In the genomic region with DNA sequence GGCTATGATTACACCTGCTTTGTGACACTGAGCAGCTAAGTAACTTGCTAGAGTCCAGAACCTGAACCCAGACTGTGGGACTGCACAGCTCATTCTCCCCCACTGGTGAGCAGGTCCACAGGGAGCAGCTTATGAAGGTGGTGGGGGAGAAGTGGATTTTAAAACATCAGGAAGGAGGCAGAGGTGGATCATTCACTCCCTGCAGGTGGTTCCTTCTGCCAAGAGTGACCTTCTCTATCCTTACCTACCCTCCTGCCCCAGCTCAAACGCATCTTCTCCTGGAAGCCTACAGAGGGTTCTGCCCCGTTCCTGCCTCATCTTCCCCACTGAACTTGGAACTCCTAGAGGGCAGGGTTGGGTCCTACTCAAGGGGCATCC, we compare ENCODE assay signal across 10 cellular contexts. TPM values are rescaled to one million over a fixed set of nuclear protein-coding genes. Genes with fewer than 3 reads are reported as not detected.
A peak's percentile ranks its signal among the peaks of the same experiment; 100 is the strongest.
DNase-seq lines count a peak whose midpoint lies in the region; ATAC-seq and TF ChIP-seq lines count a peak whose summit lies in the region.
"Had no signal": no experiment of that assay in that cellular context is flagged by ENCODE, and none has a peak within 500 bp of the region (broad histone marks: within the 10 kb centered on the region; RNA-seq: fewer than 3 reads in every experiment).

No MANE protein-coding gene starts in this region.

- peaks cover 6% of the 10 kb centered on the region for H3K4me1 Mint-ChIP-seq in activated naive CD4-positive, alpha-beta T cell treated with anti-CD3 and anti-CD28 coated beads for 36 hours (ENCODE audit: low read depth)
- peaks cover 22% of the 10 kb centered on the region for H3K4me1 Mint-ChIP-seq in brain

- H3K9ac ChIP-seq in mesenchymal stem cell (ENCODE audit: low read length) = no peak overlapping the region
- H3K9ac ChIP-seq: BLaER1 had no signal

- peak overlapping the region; percentile 77 for H3K4me2 ChIP-seq in mesenchymal stem cell (ENCODE audit: low read length, poor library complexity, severe bottlenecking)
- H3K4me2 ChIP-seq: BLaER1 had no signal

- no peak overlapping the region for H2AK5ac ChIP-seq in mesenchymal stem cell (ENCODE audit: low read length, severe bottlenecking)

- H3K14ac ChIP-seq in mesenchymal stem cell (ENCODE audit: low read length in 2 of 2) = peak overlapping the region in 1 of 2 experiments; percentile 23

- H3K4ac ChIP-seq in mesenchymal stem cell (ENCODE audit: low read depth in 1 of 2, low read length in 2 of 2) = no peak overlapping the region

- DNase-seq in activated naive CD4-positive, alpha-beta T cell treated with anti-CD3 and anti-CD28 coated beads for 36 hours = no peak
- DNase-seq in activated naive CD4-positive, alpha-beta T cell treated with anti-CD3 and anti-CD28 coated beads, Interleukin-2, amount 50 U/mL, for 72 hours (ENCODE audit: low spot score in 2 of 2) = no peak
- DNase-seq in mesenchymal stem cell = no peak
- no peak for DNase-seq in testis
- DNase-seq in KG1 (lab: John Stamatoyannopoulos, UW) = no peak
- DNase-seq in AG20443 (ENCODE audit: low spot score) = no peak

- H4K91ac ChIP-seq in mesenchymal stem cell (ENCODE audit: low read length) = no peak overlapping the region

- H3K4me3 ChIP-seq in mesenchymal stem cell (ENCODE audit: insufficient read depth in 1 of 2, low read depth in 1 of 2, low read length in 2 of 2) (no peak overlapping the region), testis (peak overlapping the region; percentile 65 to 66)
- H3K4me3 ChIP-seq: BLaER1 had no signal

- no peak overlapping the region for H2BK12ac ChIP-seq in mesenchymal stem cell (ENCODE audit: low read length in 2 of 2)

- peak overlapping the region; percentile 72 for H3K4me3 Mint-ChIP-seq in activated naive CD4-positive, alpha-beta T cell treated with anti-CD3 and anti-CD28 coated beads for 36 hours
- peak overlapping the region; percentile 77 to 84 (median 82) for H3K4me3 Mint-ChIP-seq in brain

- H3K9me3 Mint-ChIP-seq in activated naive CD4-positive, alpha-beta T cell treated with anti-CD3 and anti-CD28 coated beads for 36 hours = peaks cover 4% of the 10 kb centered on the region
- peaks cover 0 to 7% of the 10 kb centered on the region in 2 donors for H3K9me3 Mint-ChIP-seq in activated naive CD4-positive, alpha-beta T cell treated with anti-CD3 and anti-CD28 coated beads, Interleukin-2, amount 50 U/mL, for 72 hours
- H3K9me3 Mint-ChIP-seq in brain = peaks cover 0 to 4% (median 2%) of the 10 kb centered on the region in 5 experiments

- H3K27me3 Mint-ChIP-seq in activated naive CD4-positive, alpha-beta T cell treated with anti-CD3 and anti-CD28 coated beads for 36 hours (ENCODE audit: low read depth) = no peaks in the 10 kb centered on the region
- peaks cover 29% of the 10 kb centered on the region for H3K27me3 Mint-ChIP-seq in brain

- intact Hi-C loops in activated naive CD4-positive, alpha-beta T cell treated with anti-CD3 and anti-CD28 coated beads for 36 hours (cut with micrococcal nuclease) = no loop called here
- intact Hi-C loops in testis (cut with DNase I; ENCODE audit: low total_unique reads) = no loop called here

- H4K8ac ChIP-seq in mesenchymal stem cell (ENCODE audit: low read length) = no peak overlapping the region

- no peak overlapping the region for H2AFZ ChIP-seq in mesenchymal stem cell (ENCODE audit: low read depth, low read length)

- peak overlapping the region in 1 of 2 experiments; percentile 52 for H3K23ac ChIP-seq in mesenchymal stem cell (ENCODE audit: low read length in 2 of 2)

- TF ChIP-seq POLR2A in testis (IDR thresholded peaks at IDR 0.05) = no peak

- no peak overlapping the region for H3K27ac Mint-ChIP-seq in activated naive CD4-positive, alpha-beta T cell treated with anti-CD3 and anti-CD28 coated beads for 36 hours
- H3K27ac Mint-ChIP-seq in activated naive CD4-positive, alpha-beta T cell treated with anti-CD3 and anti-CD28 coated beads, Interleukin-2, amount 50 U/mL, for 72 hours = peak overlapping the region in 1 of 2 donors; percentile 82
- peak overlapping the region in 1 of 5 experiments; percentile 76 for H3K27ac Mint-ChIP-seq in brain

- TF ChIP-seq CTCF in brain (conservative IDR thresholded peaks at IDR 0.05) = no peak
- no peak for TF ChIP-seq CTCF in testis (IDR thresholded peaks at IDR 0.05)

- H3K36me3 Mint-ChIP-seq in activated naive CD4-positive, alpha-beta T cell treated with anti-CD3 and anti-CD28 coated beads for 36 hours (ENCODE audit: low read depth) = peaks cover 2% of the 10 kb centered on the region
- peaks cover 0 to under 1% of the 10 kb centered on the region in 2 donors for H3K36me3 Mint-ChIP-seq in activated naive CD4-positive, alpha-beta T cell treated with anti-CD3 and anti-CD28 coated beads, Interleukin-2, amount 50 U/mL, for 72 hours
- peaks cover 14% of the 10 kb centered on the region for H3K36me3 Mint-ChIP-seq in brain

- no peak for ATAC-seq in activated naive CD4-positive, alpha-beta T cell treated with anti-CD3 and anti-CD28 coated beads, Interleukin-2, amount 50 U/mL, for 72 hours
- no peak for ATAC-seq in HG03460 (IDR thresholded peaks at IDR 0.05; ENCODE audit: unreplicated experiment)

- peaks cover 8% of the 10 kb centered on the region for H3K4me1 ChIP-seq in mesenchymal stem cell (ENCODE audit: control insufficient read depth, insufficient read depth, low read depth, low read length)
- H3K4me1 ChIP-seq in testis = peaks cover 7% of the 10 kb centered on the region

- H2BK120ac ChIP-seq in mesenchymal stem cell (ENCODE audit: low read depth, low read length) = no peak overlapping the region

- no peak overlapping the region for H3K27ac ChIP-seq in mesenchymal stem cell (ENCODE audit: low read length, poor library complexity, severe bottlenecking)
- H3K27ac ChIP-seq in testis = no peak overlapping the region
- H3K27ac ChIP-seq: BLaER1 had no signal

- 70% methylated on average over 2 of the region's 2 CpGs for WGBS in mesenchymal stem cell
- WGBS in testis, 2 donors = 50 to 58% methylated on average over 2 of the region's 2 CpGs

- H3K27me3 ChIP-seq in mesenchymal stem cell (ENCODE audit: control insufficient read depth in 1 of 2, insufficient read depth in 1 of 2, low read length in 2 of 2) = peaks cover 22 to 69% of the 10 kb centered on the region in 2 experiments
- H3K27me3 ChIP-seq in testis = no peaks in the 10 kb centered on the region
- H3K27me3 ChIP-seq: BLaER1 had no signal

- H2BK5ac ChIP-seq in mesenchymal stem cell (ENCODE audit: low read depth, low read length, poor library complexity, severe bottlenecking) = no peak overlapping the region

- H2BK15ac ChIP-seq in mesenchymal stem cell (ENCODE audit: low read depth, poor library complexity, severe bottlenecking) = no peak overlapping the region

- H3K18ac ChIP-seq in mesenchymal stem cell (ENCODE audit: low read depth in 1 of 2, low read length in 2 of 2) = no peak overlapping the region

- CTCF ChIA-PET in activated naive CD4-positive, alpha-beta T cell treated with anti-CD3 and anti-CD28 coated beads for 36 hours (lab: Charles Lee) = interaction anchor here (0.7 to 1.7 kb wide), 12 partner anchors 8 to 120 kb away, joined by 3 to 12 read pairs (median 4); partner anchors contain the start of gene NEUROG3

- H3K79me1 ChIP-seq in mesenchymal stem cell (replicated peaks; ENCODE audit: low read length, poor library complexity, severe bottlenecking) = peaks cover 2% of the 10 kb centered on the region

- H3K9me3 ChIP-seq in mesenchymal stem cell (ENCODE audit: control insufficient read depth, low read length) (peaks cover 17% of the 10 kb centered on the region), testis (no peaks in the 10 kb centered on the region)

- peaks cover 0 to 13% of the 10 kb centered on the region in 2 experiments for H3K36me3 ChIP-seq in mesenchymal stem cell (ENCODE audit: control insufficient read depth in 1 of 2, insufficient read depth in 2 of 2, low read depth in 1 of 2, low read length in 2 of 2)
- no peaks in the 10 kb centered on the region for H3K36me3 ChIP-seq in testis (ENCODE audit: low read depth, missing control alignments)
- H3K36me3 ChIP-seq: BLaER1 had no signal

RNA-seq across cellular contexts. Expression of gene FAM241B, which starts 0.5 kb away (rescaled TPM):
- 10 to 100 TPM; 11.1 to 12.3 TPM for total RNA-seq in activated naive CD4-positive, alpha-beta T cell treated with anti-CD3 and anti-CD28 coated beads for 36 hours
- total RNA-seq in activated naive CD4-positive, alpha-beta T cell treated with anti-CD3 and anti-CD28 coated beads, Interleukin-2, amount 50 U/mL, for 72 hours = 10 to 100 TPM in 1 of 2 donors, 1 to 10 TPM in 1; 9.0 to 29.8 TPM
- polyA plus RNA-seq in brain (ENCODE audit: insufficient read depth, low read depth, low replicate concordance) (33.9 TPM), testis (ENCODE audit: insufficient read depth, low read depth, low replicate concordance) (22.8 TPM)
- 0.80 TPM for polyA plus RNA-seq in mesenchymal stem cell (2013, experiment 1 of 2)
- polyA plus RNA-seq in mesenchymal stem cell (2013, experiment 2 of 2) = 0.68 TPM
- 10 to 100 TPM; 11.6 to 17.6 TPM for total RNA-seq in testis

RNA-seq across cellular contexts. Expression of gene NEUROG3, which starts 56.3 kb away (rescaled TPM):
- not detected for total RNA-seq in activated naive CD4-positive, alpha-beta T cell treated with anti-CD3 and anti-CD28 coated beads for 36 hours
- total RNA-seq in activated naive CD4-positive, alpha-beta T cell treated with anti-CD3 and anti-CD28 coated beads, Interleukin-2, amount 50 U/mL, for 72 hours = under 1 TPM in 1 of 2 donors, not detected in 1; 0.18 TPM
- polyA plus RNA-seq in brain (ENCODE audit: insufficient read depth, low read depth, low replicate concordance) (not detected), testis (ENCODE audit: insufficient read depth, low read depth, low replicate concordance) (not detected)
- polyA plus RNA-seq in mesenchymal stem cell (2013, experiment 1 of 2) = not detected
- not detected for polyA plus RNA-seq in mesenchymal stem cell (2013, experiment 2 of 2)
- not detected for total RNA-seq in testis
- polyA plus RNA-seq: esophagus had no signal

Comparison
In these comparisons a context has a peak if more than half of its experiments do, and no peak if none do; other contexts are left out.
1. H3K4me3 ChIP-seq: peak in testis (2 of 2); none in mesenchymal stem cell (0 of 2).